8 cellular contexts compared by ENCODE assay signal in the genomic region with DNA sequence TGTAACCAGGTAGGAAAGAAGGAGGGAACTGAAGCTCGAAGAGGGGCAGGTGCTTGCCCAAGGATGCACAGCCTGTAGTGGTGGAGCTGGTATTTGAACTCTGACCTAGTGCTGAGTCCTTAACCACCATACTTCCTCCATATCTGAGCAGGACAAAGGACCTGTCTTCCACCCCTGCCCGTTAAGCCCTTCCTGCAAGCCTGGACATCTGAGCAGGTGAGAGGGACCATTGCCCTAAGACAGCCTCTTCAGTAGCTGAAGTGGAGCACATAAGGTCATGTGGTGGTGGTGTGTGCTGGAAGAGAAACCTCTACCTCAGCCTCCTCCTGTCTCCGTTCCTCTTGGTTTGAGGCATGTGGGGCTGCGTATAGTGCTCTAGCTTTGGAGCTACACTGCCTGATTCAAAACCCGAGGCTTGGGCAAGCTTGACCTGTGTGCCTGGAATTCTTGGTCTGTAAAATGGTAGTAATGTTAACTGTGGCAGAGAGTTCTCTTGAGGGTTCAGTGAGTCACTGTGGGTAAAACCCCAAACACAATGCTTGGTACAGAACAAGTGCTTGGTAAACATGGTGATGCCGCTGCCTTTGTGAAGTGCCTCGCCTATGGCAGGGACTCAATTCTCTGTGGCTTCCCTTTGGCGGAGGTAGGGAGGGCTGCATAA. TPM values are rescaled to one million over a fixed set of nuclear protein-coding genes. Genes with fewer than 3 reads are reported as not detected.
DNase-seq lines count a peak whose midpoint lies in the region; ATAC-seq and TF ChIP-seq lines count a peak whose summit lies in the region.

No MANE protein-coding gene starts in this region.

- peak overlapping the region; percentile 42 for H3K4me3 Mint-ChIP-seq in activated CD8-positive, alpha-beta T cell treated with anti-CD3 and anti-CD28 coated beads, Interleukin-2, amount 10 ng/mL, durations not matched to agents 7 days and 5 days
- no peak overlapping the region for H3K4me3 Mint-ChIP-seq in stimulated activated memory B cell treated with anti-CD40 and anti-IgM and Interleukin-4, amounts not matched to agents 10 μg/mL and 1 μg/mL and 100 μg/mL, for 72 hours

- TF ChIP-seq EP300 in esophagus muscularis mucosa (IDR thresholded peaks at IDR 0.05) = no peak

- H3K36me3 ChIP-seq in esophagus muscularis mucosa = peaks cover 0 to 13% (median 8%) of the 10 kb centered on the region in 4 donors

- no peak overlapping the region for H3K27ac ChIP-seq in esophagus muscularis mucosa (replicated peaks in 1 of 4)

- H3K4me3 ChIP-seq in fibroblast of the aortic adventitia (ENCODE audit: low read depth, low read length) = no peak overlapping the region
- no peak overlapping the region for H3K4me3 ChIP-seq in esophagus muscularis mucosa

- H3K27me3 Mint-ChIP-seq in activated CD8-positive, alpha-beta T cell treated with anti-CD3 and anti-CD28 coated beads, Interleukin-2, amount 10 ng/mL, durations not matched to agents 7 days and 5 days (ENCODE audit: low read depth) = no peaks in the 10 kb centered on the region
- no peaks in the 10 kb centered on the region for H3K27me3 Mint-ChIP-seq in stimulated activated memory B cell treated with anti-CD40 and anti-IgM and Interleukin-4, amounts not matched to agents 10 μg/mL and 1 μg/mL and 100 μg/mL, for 72 hours

- no peaks in the 10 kb centered on the region for H3K9me3 ChIP-seq in esophagus muscularis mucosa

- peak; percentile 51 for DNase-seq in EH (ENCODE audit: low read depth)
- peak; percentile 34 for DNase-seq in NCI-H1105 (lab: John Stamatoyannopoulos, UW)
- peak; percentile 80 for DNase-seq in activated CD8-positive, alpha-beta T cell treated with anti-CD3 and anti-CD28 coated beads, Interleukin-2, amount 10 ng/mL, durations not matched to agents 7 days and 5 days
- DNase-seq in fibroblast of the aortic adventitia (ENCODE audit: low read depth) = peak; percentile 74
- DNase-seq in esophagus muscularis mucosa (ENCODE audit: extremely low spot score) = no peak

- intact Hi-C loops in esophagus muscularis mucosa (cut with DNase I) = no loop called here

- 90% methylated on average over 8 of the region's 8 CpGs for WGBS in esophagus muscularis mucosa

- peak overlapping the region; percentile 86 for H3K27ac Mint-ChIP-seq in activated CD8-positive, alpha-beta T cell treated with anti-CD3 and anti-CD28 coated beads, Interleukin-2, amount 10 ng/mL, durations not matched to agents 7 days and 5 days
- H3K27ac Mint-ChIP-seq in stimulated activated memory B cell treated with anti-CD40 and anti-IgM and Interleukin-4, amounts not matched to agents 10 μg/mL and 1 μg/mL and 100 μg/mL, for 72 hours = peak overlapping the region; percentile 40

- peaks cover 32 to 70% (median 62%) of the 10 kb centered on the region in 4 donors for H3K4me1 ChIP-seq in esophagus muscularis mucosa

- H3K36me3 Mint-ChIP-seq in activated CD8-positive, alpha-beta T cell treated with anti-CD3 and anti-CD28 coated beads, Interleukin-2, amount 10 ng/mL, durations not matched to agents 7 days and 5 days (ENCODE audit: low read depth) = peaks cover 33% of the 10 kb centered on the region
- H3K36me3 Mint-ChIP-seq in stimulated activated memory B cell treated with anti-CD40 and anti-IgM and Interleukin-4, amounts not matched to agents 10 μg/mL and 1 μg/mL and 100 μg/mL, for 72 hours = peaks cover 22% of the 10 kb centered on the region

- no peak for TF ChIP-seq POLR2A in esophagus muscularis mucosa (IDR thresholded peaks at IDR 0.05; ENCODE audit: low read depth)

- H3K4me1 Mint-ChIP-seq in activated CD8-positive, alpha-beta T cell treated with anti-CD3 and anti-CD28 coated beads, Interleukin-2, amount 10 ng/mL, durations not matched to agents 7 days and 5 days (ENCODE audit: low read depth) = peaks cover 62% of the 10 kb centered on the region
- H3K4me1 Mint-ChIP-seq in stimulated activated memory B cell treated with anti-CD40 and anti-IgM and Interleukin-4, amounts not matched to agents 10 μg/mL and 1 μg/mL and 100 μg/mL, for 72 hours = peaks cover 73% of the 10 kb centered on the region

- H3K27me3 ChIP-seq in esophagus muscularis mucosa = no peaks in the 10 kb centered on the region

- H3K9me3 Mint-ChIP-seq in activated CD8-positive, alpha-beta T cell treated with anti-CD3 and anti-CD28 coated beads, Interleukin-2, amount 10 ng/mL, durations not matched to agents 7 days and 5 days (ENCODE audit: insufficient read depth) = no peaks in the 10 kb centered on the region
- H3K9me3 Mint-ChIP-seq in stimulated activated memory B cell treated with anti-CD40 and anti-IgM and Interleukin-4, amounts not matched to agents 10 μg/mL and 1 μg/mL and 100 μg/mL, for 72 hours = no peaks in the 10 kb centered on the region

- ATAC-seq in activated CD8-positive, alpha-beta T cell treated with anti-CD3 and anti-CD28 coated beads, Interleukin-2, amount 10 ng/mL, durations not matched to agents 7 days and 5 days = peak; percentile 86
- ATAC-seq in stimulated activated memory B cell treated with anti-CD40 and anti-IgM and Interleukin-4, amounts not matched to agents 10 μg/mL and 1 μg/mL and 100 μg/mL, for 72 hours = peak; percentile 55
- no peak for ATAC-seq in GM19324 (IDR thresholded peaks at IDR 0.05; ENCODE audit: low FRiP score, unreplicated experiment)
- no peak for ATAC-seq in HG03135 (IDR thresholded peaks at IDR 0.05; ENCODE audit: unreplicated experiment)

- POLR2A ChIA-PET in activated CD8-positive, alpha-beta T cell treated with anti-CD3 and anti-CD28 coated beads, Interleukin-2, amount 10 ng/mL, durations not matched to agents 7 days and 5 days (lab: Charles Lee) = interaction anchor here (0.8 to 1.9 kb wide), 6 partner anchors 8 to 159 kb away, joined by 3 to 13 read pairs (median 3); a partner anchor contains a TSS

- CTCF ChIA-PET in activated CD8-positive, alpha-beta T cell treated with anti-CD3 and anti-CD28 coated beads, Interleukin-2, amount 10 ng/mL, durations not matched to agents 7 days and 5 days (lab: Charles Lee) = interaction anchor here (0.9 to 4.7 kb wide), 12 partner anchors 8 to 211 kb away, joined by 3 to 42 read pairs (median 6); a partner anchor contains a TSS

- TF ChIP-seq CTCF in fibroblast of the aortic adventitia (IDR thresholded peaks at IDR 0.05; ENCODE audit: insufficient read depth, low read length) (no peak), esophagus muscularis mucosa (IDR thresholded peaks at IDR 0.05) (no peak)

RNA-seq across cellular contexts. Expression of a gene that starts 7.4 kb away (rescaled TPM):
- 10 to 100 TPM; 21.6 to 23.7 TPM for total RNA-seq in activated CD8-positive, alpha-beta T cell treated with anti-CD3 and anti-CD28 coated beads, Interleukin-2, amount 10 ng/mL, durations not matched to agents 7 days and 5 days
- total RNA-seq in fibroblast of the aortic adventitia (ENCODE audit: low replicate concordance) = 12.0 and 46.5 TPM in 2 replicates
- 10 to 100 TPM; 21.4 to 49.8 (median 44.7) TPM for total RNA-seq in esophagus muscularis mucosa

Comparison
In these comparisons a context has a peak if more than half of its experiments do, and no peak if none do; other contexts are left out.
1. ATAC-seq: peak in activated CD8-positive, alpha-beta T cell treated with anti-CD3 and anti-CD28 coated beads, Interleukin-2, amount 10 ng/mL, durations not matched to agents 7 days and 5 days (single experiment) and stimulated activated memory B cell treated with anti-CD40 and anti-IgM and Interleukin-4, amounts not matched to agents 10 μg/mL and 1 μg/mL and 100 μg/mL, for 72 hours (single experiment); none in GM19324 (single experiment) and HG03135 (single experiment).